In genomic region chr12:65908147-65908546, GRCh38 we compare ENCODE assay signal across 13 cellular contexts.
"Had no signal": no experiment of that assay in that cellular context is flagged by ENCODE, and none has a peak within 500 bp of the region (broad histone marks: within the 10 kb centered on the region; RNA-seq: fewer than 3 reads in every experiment).

No MANE protein-coding gene starts in this region.

- H3K36me3 ChIP-seq: gastroesophageal sphincter, right lobe of liver, stomach had no signal

- H2AFZ ChIP-seq: parathyroid adenoma had no signal

- H3K27ac ChIP-seq: gastroesophageal sphincter, parathyroid adenoma, right lobe of liver, stomach had no signal

- FAIRE-seq: colon had no signal

- H3K4me1 ChIP-seq: gastroesophageal sphincter, parathyroid adenoma, right lobe of liver had no signal

- H3K4me3 ChIP-seq: gastroesophageal sphincter, right lobe of liver, stomach had no signal

- H3K27me3 ChIP-seq: gastroesophageal sphincter, right lobe of liver, stomach had no signal

- H3K79me2 ChIP-seq: parathyroid adenoma had no signal

- H3K9ac ChIP-seq: parathyroid adenoma had no signal

- H3K9me3 ChIP-seq: gastroesophageal sphincter, right lobe of liver, stomach had no signal

- ATAC-seq: gastroesophageal sphincter; naive thymus-derived CD8-positive, alpha-beta T cell; right lobe of liver; stimulated activated effector memory CD8-positive, alpha-beta T cell treated with anti-CD3 and anti-CD28 coated beads, Interleukin-12 subunit alpha, Interleukin-12 subunit beta, amount 100 ng/mL, for 72 hours had no signal

- DNase-seq: activated CD4-positive, alpha-beta T cell treated with anti-CD3 and anti-CD28 coated beads, Interleukin-2, amount 50 U/mL, for 4 hours; amniotic stem cell; caudate nucleus; endodermal cell; mesenchymal stem cell; naive thymus-derived CD8-positive, alpha-beta T cell; right lobe of liver; stimulated activated CD4-positive, alpha-beta T cell treated with anti-CD3 and anti-CD28 coated beads, Interleukin-4, amount 100 ng/mL, for 24 hours; stomach had no signal
